ENCODE assay signal across 5 cellular contexts in the genomic region with DNA sequence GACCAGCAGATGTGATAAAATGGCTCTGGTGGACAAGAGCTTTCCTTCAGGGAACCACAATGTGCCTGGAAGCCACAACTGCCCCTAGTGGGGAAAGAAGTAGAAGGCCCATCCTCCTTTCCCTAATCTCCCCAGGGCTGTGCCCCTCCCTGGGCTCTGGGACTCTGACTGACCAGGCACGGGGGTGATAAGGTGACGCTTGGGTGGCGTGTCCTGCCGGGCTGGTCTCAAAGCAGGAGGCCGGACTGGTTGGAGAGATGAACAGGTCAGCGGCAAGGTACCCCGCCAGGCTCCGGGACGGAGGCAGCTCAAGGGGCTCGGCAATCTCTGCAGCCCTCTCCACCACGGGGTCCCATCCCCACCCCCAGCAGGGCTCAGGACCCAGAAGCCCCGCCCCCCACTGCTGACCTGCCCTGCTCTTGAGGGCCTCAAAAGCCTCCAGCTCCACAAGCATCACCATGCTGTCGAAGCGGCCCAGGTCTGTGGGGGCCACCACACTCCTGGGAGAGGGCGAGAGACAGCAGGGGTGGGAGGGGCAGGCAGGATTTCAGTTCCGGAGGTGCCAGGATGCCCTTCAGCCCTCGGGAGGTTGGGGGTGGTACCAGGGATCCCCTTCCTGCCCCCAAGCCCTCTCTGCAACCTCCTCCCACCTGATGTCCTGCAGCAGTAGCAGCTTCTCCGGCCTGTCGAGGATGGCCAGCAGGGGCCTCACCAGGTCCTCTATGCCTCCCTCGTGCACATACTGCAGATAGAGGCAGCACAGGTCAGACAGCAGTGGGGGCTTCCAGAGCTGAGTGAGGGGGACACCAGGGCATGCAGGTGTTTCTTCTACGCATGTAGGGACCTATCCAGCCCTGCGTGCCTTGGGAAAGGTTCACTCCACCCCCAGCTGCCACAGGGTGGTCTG. TPM values are rescaled to one million over a fixed set of nuclear protein-coding genes. Genes with fewer than 3 reads are reported as not detected.
DNase-seq lines count a peak whose midpoint lies in the region; ATAC-seq and TF ChIP-seq lines count a peak whose summit lies in the region.
"Had no signal": no experiment of that assay in that cellular context is flagged by ENCODE, and none has a peak within 500 bp of the region (broad histone marks: within the 10 kb centered on the region; RNA-seq: fewer than 3 reads in every experiment).

No MANE protein-coding gene starts in this region.

- no peak overlapping the region for H3K27ac ChIP-seq in hepatocyte

- H3K4me1 ChIP-seq in hepatocyte (ENCODE audit: insufficient read depth) = peaks cover 6% of the 10 kb centered on the region

- no peak overlapping the region for H3K27ac Mint-ChIP-seq in activated CD8-positive, alpha-beta T cell treated with anti-CD3 and anti-CD28 coated beads for 36 hours

- no peaks in the 10 kb centered on the region for H4K20me1 ChIP-seq in hepatocyte (ENCODE audit: insufficient read depth, poor library complexity, severe bottlenecking)

- CTCF ChIA-PET in activated CD8-positive, alpha-beta T cell treated with anti-CD3 and anti-CD28 coated beads for 36 hours (lab: Charles Lee) = interaction anchor here (1.0 to 2.8 kb wide), 6 partner anchors 9 to 31 kb away, joined by 3 to 15 read pairs (median 4); a partner anchor contains a TSS

- H2AFZ ChIP-seq in hepatocyte = no peak overlapping the region

- intact Hi-C loops in activated CD8-positive, alpha-beta T cell treated with anti-CD3 and anti-CD28 coated beads for 36 hours (cut with micrococcal nuclease) = no loop called here

- H3K36me3 ChIP-seq in hepatocyte (replicated peaks; ENCODE audit: insufficient read depth, low read depth) = no peaks in the 10 kb centered on the region

- H3K4me3 Mint-ChIP-seq in activated CD8-positive, alpha-beta T cell treated with anti-CD3 and anti-CD28 coated beads for 36 hours = no peak overlapping the region

- no peaks in the 10 kb centered on the region for H3K9me3 Mint-ChIP-seq in activated CD8-positive, alpha-beta T cell treated with anti-CD3 and anti-CD28 coated beads for 36 hours
- H3K9me3 Mint-ChIP-seq: naive B cell had no signal

- H3K27me3 Mint-ChIP-seq in activated CD8-positive, alpha-beta T cell treated with anti-CD3 and anti-CD28 coated beads for 36 hours = peaks cover 15% of the 10 kb centered on the region

- no peak overlapping the region for H3K4me3 ChIP-seq in hepatocyte

- DNase-seq in HT-29 (ENCODE audit: low spot score) (peak; percentile 67), hepatocyte (ENCODE audit: low spot score) (peak; percentile 57)
- no peak for DNase-seq in activated CD8-positive, alpha-beta T cell treated with anti-CD3 and anti-CD28 coated beads for 36 hours
- no peak for DNase-seq in activated CD4-positive, alpha-beta T cell treated with anti-CD3 and anti-CD28 coated beads for 48 hours
- DNase-seq: naive B cell had no signal

- H3K36me3 Mint-ChIP-seq in activated CD8-positive, alpha-beta T cell treated with anti-CD3 and anti-CD28 coated beads for 36 hours (ENCODE audit: low read depth) = no peaks in the 10 kb centered on the region
- H3K36me3 Mint-ChIP-seq: naive B cell had no signal

- TF ChIP-seq CTCF in hepatocyte (IDR thresholded peaks at IDR 0.05; ENCODE audit: poor library complexity) = peak; percentile 32
- TF ChIP-seq CTCF in activated CD8-positive, alpha-beta T cell treated with anti-CD3 and anti-CD28 coated beads for 36 hours (IDR thresholded peaks at IDR 0.05) = no peak

- no peaks in the 10 kb centered on the region for H3K27me3 ChIP-seq in hepatocyte

- H3K79me2 ChIP-seq in hepatocyte = no peaks in the 10 kb centered on the region

- POLR2A ChIA-PET in activated CD8-positive, alpha-beta T cell treated with anti-CD3 and anti-CD28 coated beads for 36 hours (lab: Charles Lee) = interaction anchor here (1.2 kb wide), 1 partner anchor 23 kb away, joined by 4 read pairs; no protein-coding TSS in a partner anchor

- no peaks in the 10 kb centered on the region for H3K9me3 ChIP-seq in hepatocyte (ENCODE audit: low read depth)

- WGBS in hepatocyte (ENCODE audit: low lambda C conversion rate, missing lambda C conversion rate) = 66% methylated on average over 21 of the region's 22 CpGs

- ATAC-seq in activated CD8-positive, alpha-beta T cell treated with anti-CD3 and anti-CD28 coated beads for 36 hours = no peak

- H3K9me2 ChIP-seq in hepatocyte (replicated peaks; ENCODE audit: insufficient read depth) = no peaks in the 10 kb centered on the region

- H3K4me2 ChIP-seq in hepatocyte = no peak overlapping the region

- peaks cover 24% of the 10 kb centered on the region for H3K4me1 Mint-ChIP-seq in activated CD8-positive, alpha-beta T cell treated with anti-CD3 and anti-CD28 coated beads for 36 hours (ENCODE audit: low read depth)

RNA-seq across cellular contexts. Expression of a gene that starts 12.2 kb away (rescaled TPM):
- total RNA-seq in HT-29 (2014; rRNA removed; shearing (Covaris generic)) = 154 and 172 TPM in 2 replicates
- total RNA-seq in hepatocyte = 62.9 and 73.6 TPM in 2 replicates
- polyA plus RNA-seq in hepatocyte = 88.5 and 90.7 TPM in 2 replicates
- 10 to 100 TPM; 14.5 to 15.5 TPM for total RNA-seq in activated CD8-positive, alpha-beta T cell treated with anti-CD3 and anti-CD28 coated beads for 36 hours

RNA-seq across cellular contexts. Expression of a gene that starts 19.2 kb away (rescaled TPM):
- 6.3 and 7.4 TPM in 2 replicates for total RNA-seq in HT-29 (2014; rRNA removed; shearing (Covaris generic))
- total RNA-seq in hepatocyte = 2.5 and 6.0 TPM in 2 replicates
- polyA plus RNA-seq in hepatocyte = 8.4 and 10.5 TPM in 2 replicates
- total RNA-seq in activated CD8-positive, alpha-beta T cell treated with anti-CD3 and anti-CD28 coated beads for 36 hours = under 1 TPM; 0.25 to 0.65 TPM

RNA-seq across cellular contexts. Expression of a gene that starts 19.3 kb away (rescaled TPM):
- 90.8 and 101 TPM in 2 replicates for total RNA-seq in HT-29 (2014; rRNA removed; shearing (Covaris generic))
- 92.4 and 102 TPM in 2 replicates for total RNA-seq in hepatocyte
- polyA plus RNA-seq in hepatocyte = 93.6 and 126 TPM in 2 replicates
- total RNA-seq in activated CD8-positive, alpha-beta T cell treated with anti-CD3 and anti-CD28 coated beads for 36 hours = 10 to 100 TPM; 28.8 to 29.6 TPM

RNA-seq across cellular contexts. Expression of a gene that starts 24.4 kb away (rescaled TPM):
- total RNA-seq in HT-29 (2014; rRNA removed; shearing (Covaris generic)) = 15.9 and 18.8 TPM in 2 replicates
- 3.2 and 5.0 TPM in 2 replicates for total RNA-seq in hepatocyte
- 4.0 and 5.1 TPM in 2 replicates for polyA plus RNA-seq in hepatocyte
- 10 to 100 TPM; 18.0 to 19.0 TPM for total RNA-seq in activated CD8-positive, alpha-beta T cell treated with anti-CD3 and anti-CD28 coated beads for 36 hours

RNA-seq across cellular contexts. Expression of a gene that starts 24.5 kb away (rescaled TPM):
- total RNA-seq in HT-29 (2014; rRNA removed; shearing (Covaris generic)) = 141 and 174 TPM in 2 replicates
- 60.1 and 65.9 TPM in 2 replicates for total RNA-seq in hepatocyte
- 111 and 112 TPM in 2 replicates for polyA plus RNA-seq in hepatocyte
- total RNA-seq in activated CD8-positive, alpha-beta T cell treated with anti-CD3 and anti-CD28 coated beads for 36 hours = 10 to 100 TPM; 46.0 to 50.9 TPM

Comparison
In these comparisons a context has a peak if more than half of its experiments do, and no peak if none do; other contexts are left out.
1. DNase-seq: peak in HT-29 (single experiment) and hepatocyte (single experiment); none in activated CD8-positive, alpha-beta T cell treated with anti-CD3 and anti-CD28 coated beads for 36 hours (single experiment) and activated CD4-positive, alpha-beta T cell treated with anti-CD3 and anti-CD28 coated beads for 48 hours (single experiment).